In genomic region chr3:171684226-171684625, GRCh38 we compare ENCODE assay signal across 27 cellular contexts.
"Had no signal": no experiment of that assay in that cellular context is flagged by ENCODE, and none has a peak within 500 bp of the region (broad histone marks: within the 10 kb centered on the region; RNA-seq: fewer than 3 reads in every experiment).

No MANE protein-coding gene starts in this region.

- DNase-seq: cortex of kidney; effector memory CD8-positive, alpha-beta T cell; erythroblast; esophagus squamous epithelium; foreskin melanocyte; glutamatergic neuron; heart right ventricle; hypothalamus; immature natural killer cell; islet precursor cell; kidney glomerular epithelial cell; mesenchymal stem cell; naive thymus-derived CD8-positive, alpha-beta T cell; nephron progenitor cell; nucleus accumbens; psoas muscle; right cardiac atrium; stimulated activated CD4-positive, alpha-beta T cell treated with anti-CD3 and anti-CD28 coated beads, Interleukin-15, amount 100 ng/mL, for 24 hours; stimulated activated CD4-positive, alpha-beta T cell treated with anti-CD3 and anti-CD28 coated beads, Interleukin-2, amount 100 ng/mL, for 48 hours; stimulated activated naive B cell treated with anti-CD40 and anti-IgM and Interleukin-4, amounts not matched to agents 10 μg/mL and 1 μg/mL and 100 μg/mL, for 72 hours; upper lobe of right lung; uterus had no signal

- H3K4me3 Mint-ChIP-seq: effector memory CD8-positive, alpha-beta T cell; immature natural killer cell; mesothelial cell of epicardium; naive thymus-derived CD8-positive, alpha-beta T cell; nephron progenitor cell; stimulated activated naive B cell treated with anti-CD40 and anti-IgM and Interleukin-4, amounts not matched to agents 10 μg/mL and 1 μg/mL and 100 μg/mL, for 72 hours; stimulated activated naive CD8-positive, alpha-beta T cell treated with anti-CD3 and anti-CD28 coated beads, Interleukin-15, Interleukin-2, amounts not matched to agents 100 ng/mL and 50 ng/mL, for 24 hours had no signal

- H3K9me3 Mint-ChIP-seq: effector memory CD8-positive, alpha-beta T cell; immature natural killer cell; mesothelial cell of epicardium; naive thymus-derived CD8-positive, alpha-beta T cell; nephron progenitor cell; stimulated activated naive B cell treated with anti-CD40 and anti-IgM and Interleukin-4, amounts not matched to agents 10 μg/mL and 1 μg/mL and 100 μg/mL, for 72 hours; stimulated activated naive CD8-positive, alpha-beta T cell treated with anti-CD3 and anti-CD28 coated beads, Interleukin-15, Interleukin-2, amounts not matched to agents 100 ng/mL and 50 ng/mL, for 24 hours had no signal

- H3K9me3 ChIP-seq: esophagus squamous epithelium, heart right ventricle, psoas muscle, thoracic aorta, tibial nerve, upper lobe of right lung, uterus had no signal

- H3K27ac Mint-ChIP-seq: effector memory CD8-positive, alpha-beta T cell; immature natural killer cell; mesothelial cell of epicardium; nephron progenitor cell; stimulated activated naive B cell treated with anti-CD40 and anti-IgM and Interleukin-4, amounts not matched to agents 10 μg/mL and 1 μg/mL and 100 μg/mL, for 72 hours; stimulated activated naive CD8-positive, alpha-beta T cell treated with anti-CD3 and anti-CD28 coated beads, Interleukin-15, Interleukin-2, amounts not matched to agents 100 ng/mL and 50 ng/mL, for 24 hours had no signal

- H3K36me3 ChIP-seq: upper lobe of right lung, uterus had no signal

- H3K36me3 Mint-ChIP-seq: naive thymus-derived CD8-positive, alpha-beta T cell; stimulated activated naive B cell treated with anti-CD40 and anti-IgM and Interleukin-4, amounts not matched to agents 10 μg/mL and 1 μg/mL and 100 μg/mL, for 72 hours had no signal

- H3K27ac ChIP-seq: esophagus squamous epithelium, heart right ventricle, psoas muscle, skin epidermis, thoracic aorta, tibial nerve, upper lobe of right lung, uterus had no signal

- H3K4me3 ChIP-seq: esophagus squamous epithelium, heart right ventricle, psoas muscle, skin epidermis, thoracic aorta, tibial nerve, upper lobe of right lung, uterus had no signal

- H3K27me3 ChIP-seq: esophagus squamous epithelium, heart right ventricle, tibial nerve, upper lobe of right lung, uterus had no signal

- H3K4me1 Mint-ChIP-seq: immature natural killer cell; naive thymus-derived CD8-positive, alpha-beta T cell; stimulated activated naive B cell treated with anti-CD40 and anti-IgM and Interleukin-4, amounts not matched to agents 10 μg/mL and 1 μg/mL and 100 μg/mL, for 72 hours had no signal

- ATAC-seq: effector memory CD8-positive, alpha-beta T cell; heart right ventricle; naive thymus-derived CD8-positive, alpha-beta T cell; psoas muscle; stimulated activated naive B cell treated with anti-CD40 and anti-IgM and Interleukin-4, amounts not matched to agents 10 μg/mL and 1 μg/mL and 100 μg/mL, for 72 hours; upper lobe of right lung had no signal

- H3K4me1 ChIP-seq: psoas muscle, upper lobe of right lung, uterus had no signal
